9 cellular contexts compared by ENCODE assay signal in the genomic region with DNA sequence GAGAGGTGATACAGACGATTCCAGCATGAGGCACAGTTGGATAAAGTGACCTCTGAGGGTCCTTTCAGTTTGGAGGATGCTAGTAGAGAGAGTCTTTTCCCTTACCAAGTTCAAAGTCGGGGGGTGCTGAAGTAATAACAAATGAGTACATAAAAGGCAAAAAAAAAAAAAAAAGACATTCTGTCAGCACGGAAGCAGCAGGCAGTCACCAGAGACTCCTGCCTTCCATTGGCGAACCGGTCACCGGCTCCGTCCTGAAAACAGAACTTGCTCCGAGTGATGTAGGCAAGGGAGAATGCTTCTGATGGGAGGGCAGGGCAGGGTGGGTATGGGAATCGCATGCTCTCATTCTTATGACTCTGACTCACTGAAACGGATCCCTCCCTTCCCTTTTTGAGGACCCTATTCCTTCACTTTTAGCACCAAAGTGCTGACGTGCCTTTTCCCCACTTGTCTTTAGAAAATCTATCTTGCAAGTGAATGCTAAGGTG.
A peak's percentile ranks its signal among the peaks of the same experiment; 100 is the strongest.
DNase-seq lines count a peak whose midpoint lies in the region; TF ChIP-seq lines count a peak whose summit lies in the region.
"Had no signal": no experiment of that assay in that cellular context is flagged by ENCODE, and none has a peak within 500 bp of the region (broad histone marks: within the 10 kb centered on the region; RNA-seq: fewer than 3 reads in every experiment).

No MANE protein-coding gene starts in this region.

- H3K27ac ChIP-seq in ACC112 (ENCODE audit: low read depth, low read length) (peak overlapping the region; percentile 67), brain microvascular endothelial cell (peak overlapping the region; percentile 88)

- in situ Hi-C loops in brain microvascular endothelial cell (cut with HindIII; ENCODE audit: low pct_ligation_motif_present, low sequenced_read_pairs), result no loop called here

- H3K36me3 ChIP-seq in ACC112 (ENCODE audit: insufficient read depth, low read length) (no peaks in the 10 kb centered on the region), brain microvascular endothelial cell (replicated peaks) (no peaks in the 10 kb centered on the region)

- peak overlapping the region; percentile 27 for H2AFZ ChIP-seq in ACC112 (ENCODE audit: low read length, unreplicated experiment)

- H3K79me2 ChIP-seq in ACC112 (ENCODE audit: control insufficient read depth, insufficient read depth, low read length, unreplicated experiment), result no peaks in the 10 kb centered on the region

- DNase-seq in HFFc6, result peak; percentile 93
- peak; percentile 94 for DNase-seq in brain microvascular endothelial cell
- peak; percentile 65 for DNase-seq in left kidney (ENCODE audit: low read depth, low spot score)
- DNase-seq in DMS53 (lab: John Stamatoyannopoulos, UW), result no peak
- DNase-seq in activated CD8-positive, alpha-beta memory T cell treated with anti-CD3 and anti-CD28 coated beads, Interleukin-2, amount 50 U/mL, for 48 hours, result no peak
- DNase-seq in NCI-H2227 treated with DMSO at 0.1 percent for 48 hours (lab: John Stamatoyannopoulos, UW), result no peak
- DNase-seq in NCI-H128 (lab: John Stamatoyannopoulos, UW; ENCODE audit: unreplicated experiment), result no peak
- DNase-seq: DMS79 had no signal

- TF ChIP-seq CTCF in HFFc6 (IDR thresholded peaks at IDR 0.05), result no peak
- no peak for TF ChIP-seq CTCF in brain microvascular endothelial cell (IDR thresholded peaks at IDR 0.05; ENCODE audit: low read depth, low read length, missing control alignments)

- peak overlapping the region; percentile 99 for H3K27ac Mint-ChIP-seq in HFFc6

- H3K4me1 ChIP-seq in ACC112 (ENCODE audit: control insufficient read depth, insufficient read depth, low read length, unreplicated experiment), result peaks cover 21% of the 10 kb centered on the region

- no peaks in the 10 kb centered on the region for H3K9me3 Mint-ChIP-seq in HFFc6

- no peaks in the 10 kb centered on the region for H3K36me3 Mint-ChIP-seq in HFFc6 (ENCODE audit: low read depth)

- H3K27me3 ChIP-seq in ACC112 (ENCODE audit: insufficient read depth, low read length) (no peaks in the 10 kb centered on the region), brain microvascular endothelial cell (replicated peaks) (no peaks in the 10 kb centered on the region)

- H3K4me3 ChIP-seq in ACC112 (ENCODE audit: low read depth, low read length) (peak overlapping the region; percentile 55), brain microvascular endothelial cell (ENCODE audit: low read depth, low read length) (peak overlapping the region; percentile 16)

- H3K4me3 Mint-ChIP-seq in HFFc6, result peak overlapping the region; percentile 89

- peaks cover 92% of the 10 kb centered on the region for H3K4me1 Mint-ChIP-seq in HFFc6 (ENCODE audit: low read depth)

- H3K27me3 Mint-ChIP-seq in HFFc6 (ENCODE audit: insufficient read depth), result no peaks in the 10 kb centered on the region

Comparison
In these comparisons a context has a peak if more than half of its experiments do, and no peak if none do; other contexts are left out.
1. DNase-seq: peak in HFFc6 (single experiment), brain microvascular endothelial cell (single experiment) and left kidney (single experiment); none in DMS53 (single experiment), activated CD8-positive, alpha-beta memory T cell treated with anti-CD3 and anti-CD28 coated beads, Interleukin-2, amount 50 U/mL, for 48 hours (single experiment), NCI-H2227 treated with DMSO at 0.1 percent for 48 hours (single experiment) and NCI-H128 (single experiment).